In genomic region chr17:66624630-66625029, GRCh38 we compare ENCODE assay signal across 6 cellular contexts.
A peak's percentile ranks its signal among the peaks of the same experiment; 100 is the strongest.
DNase-seq lines count a peak whose midpoint lies in the region; ATAC-seq, FAIRE-seq and TF ChIP-seq lines count a peak whose summit lies in the region.
"Not testable (repeated sequence)": the region's sequence is repeated elsewhere in the genome, so short reads cannot be mapped to it uniquely, and the experiment has no call there.

No MANE protein-coding gene starts in this region.

- not testable (repeated sequence) for H3K27me3 Mint-ChIP-seq in CD4-positive, alpha-beta T cell; WTC11 (ENCODE audit: low read depth)

- H3K4me1 Mint-ChIP-seq in CD4-positive, alpha-beta T cell (ENCODE audit: low read depth) = peaks cover 62% of the 10 kb centered on the region
- peaks cover 17% of the 10 kb centered on the region for H3K4me1 Mint-ChIP-seq in WTC11

- CTCF ChIA-PET in A549 (lab: Yijun Ruan, JAX) (interaction anchor here (0.5 to 3.8 kb wide), 18 partner anchors 9 to 1050 kb away, joined by 3 to 18 read pairs (median 5); no protein-coding TSS in a partner anchor), HEK293 (lab: Yijun Ruan, JAX) (interaction anchor here (0.6 to 1.5 kb wide), 8 partner anchors 14 to 1010 kb away, joined by 3 to 6 read pairs (median 4); no protein-coding TSS in a partner anchor), PC-3 (lab: Charles Lee) (interaction anchor here (0.6 to 0.7 kb wide), 2 partner anchors 91 to 422 kb away, joined by 3 to 4 read pairs; no protein-coding TSS in a partner anchor), WTC11 (lab: Charles Lee) (interaction anchor here (1.0 kb wide), 1 partner anchor 370 kb away, joined by 4 read pairs; no protein-coding TSS in a partner anchor)
- CTCF ChIA-PET in CD4-positive, alpha-beta T cell (lab: Charles Lee) = interaction anchor here (1.0 kb wide), 1 partner anchor 349 kb away, joined by 3 read pairs; no protein-coding TSS in a partner anchor

- not testable (repeated sequence) for H3K79me2 ChIP-seq in PC-3 (ENCODE audit: low read length)

- intact Hi-C loops in CD4-positive, alpha-beta T cell (cut with DNase I, micrococcal nuclease) = loop anchor here in 1 of 2 experiments (1.0 kb wide), 1 partner anchor 369 kb away; no protein-coding TSS in a partner anchor
- intact Hi-C loops in PC-3 (cut with micrococcal nuclease) = loop anchor here (1.0 to 5.0 kb wide), 9 partner anchors 49 to 424 kb away; partner anchors contain the start of gene PRKCA

- H3K36me3 Mint-ChIP-seq in CD4-positive, alpha-beta T cell (ENCODE audit: low read depth); WTC11: not testable (repeated sequence)

- POLR2A ChIA-PET in A549 (lab: Yijun Ruan, JAX); CD4-positive, alpha-beta T cell (lab: Charles Lee); HEK293 (lab: Yijun Ruan, JAX); PC-3 (lab: Charles Lee; ENCODE audit: unreplicated experiment); WTC11 (lab: Charles Lee): not testable (repeated sequence)

- not testable (repeated sequence) for H4K20me1 ChIP-seq in PC-3 (ENCODE audit: low read length)

- BruUV-seq in PC-3 (replicated peaks; lab: Mats Ljungman, UMichigan) = not testable (repeated sequence)

- H3K27ac ChIP-seq in A549; CD4-positive, alpha-beta T cell (ENCODE audit: low read depth, low read length); HEK293 (ENCODE audit: extremely low read depth, low read depth, low read length); PC-3 (ENCODE audit: low read length): not testable (repeated sequence)
- H3K27ac ChIP-seq in VCaP = 0 out of 2 replicates have a peak overlapping the region, but pooled peaks have one; percentile 7

- not testable (repeated sequence) for H3K9me3 Mint-ChIP-seq in CD4-positive, alpha-beta T cell; WTC11

- peak overlapping the region; percentile 62 for H3K27ac Mint-ChIP-seq in CD4-positive, alpha-beta T cell
- H3K27ac Mint-ChIP-seq in WTC11 = not testable (repeated sequence)

- not testable (repeated sequence) for TF ChIP-seq CTCF in A549 (IDR thresholded peaks at IDR 0.05); CD4-positive, alpha-beta T cell (IDR thresholded peaks at IDR 0.05); HEK293 (tag by site-specific recombination; IDR thresholded peaks at IDR 0.05); PC-3 (conservative IDR thresholded peaks at IDR 0.05; ENCODE audit: low read depth, low read length); VCaP (conservative IDR thresholded peaks at IDR 0.05); WTC11 (IDR thresholded peaks at IDR 0.05)

- H3K4me3 Mint-ChIP-seq in CD4-positive, alpha-beta T cell; WTC11: not testable (repeated sequence)

- not testable (repeated sequence) for H2AFZ ChIP-seq in PC-3 (ENCODE audit: low read length)

- not testable (repeated sequence) for H3K36me3 ChIP-seq in HEK293 (ENCODE audit: control insufficient read depth in 2 of 2, insufficient read depth in 1 of 2, low read length in 2 of 2); PC-3 (ENCODE audit: low read depth, low read length)

- not testable (repeated sequence) for H3K9me3 ChIP-seq in A549; CD4-positive, alpha-beta T cell (ENCODE audit: control insufficient read depth, low read length); HEK293 (ENCODE audit: control insufficient read depth, insufficient read depth, low read depth, low read length); PC-3 (ENCODE audit: low read length)

- not testable (repeated sequence) for H3K9me2 ChIP-seq in PC-3 (replicated peaks; ENCODE audit: low read length)

- not testable (repeated sequence) for H3K4me1 ChIP-seq in A549; HEK293 (ENCODE audit: control insufficient read depth, insufficient read depth, low read length); PC-3 (ENCODE audit: insufficient read depth, low read length)

- H3F3A ChIP-seq in PC-3 (ENCODE audit: low read length, unreplicated experiment) = not testable (repeated sequence)

- WGBS in A549 (ENCODE audit: missing lambda C conversion rate) = 90% methylated on average over 2 of the region's 2 CpGs

- not testable (repeated sequence) for H3K9ac ChIP-seq in PC-3 (ENCODE audit: low read length)

- ATAC-seq in A549 (peak in 1 of 2 experiments; percentile 25; a peak in 3 of 6 replicates), PC-3 (peak; percentile 18; the same call in 1 of the 2 replicates)
- not testable (repeated sequence) for ATAC-seq in CD4-positive, alpha-beta T cell (ENCODE audit: poor library complexity); WTC11

- H3K4me3 ChIP-seq in A549; HEK293 (ENCODE audit: low read depth, low read length); PC-3 (ENCODE audit: low read length): not testable (repeated sequence)

- TF ChIP-seq RAD21 in A549 (conservative IDR thresholded peaks at IDR 0.05 in 1 of 2, IDR thresholded peaks at IDR 0.05 in 1 of 2) = not testable (repeated sequence)

- not testable (repeated sequence) for H3K27me3 ChIP-seq in CD4-positive, alpha-beta T cell (ENCODE audit: control insufficient read depth, insufficient read depth, low read length); PC-3 (ENCODE audit: low read length)

- not testable (repeated sequence) for TF ChIP-seq EP300 in A549 (IDR thresholded peaks at IDR 0.05)

- not testable (repeated sequence) for FAIRE-seq in A549 (lab: Jason Lieb, UNC)

- DNase-seq in A549 (ENCODE audit: low read depth in 1 of 2, low spot score in 1 of 2); CD4-positive, alpha-beta T cell; PC-3; WTC11 (ENCODE audit: low spot score): not testable (repeated sequence)

- not testable (repeated sequence) for H3K4me2 ChIP-seq in A549; PC-3 (ENCODE audit: low read length)

- not testable (repeated sequence) for TF ChIP-seq POLR2A in A549 (IDR thresholded peaks at IDR 0.05; ENCODE audit: low read length)

TF ChIP-seq in A549, 52 proteins besides CTCF, POLR2A, EP300 and RAD21:
- TF ChIP-seq ZC3H11A (IDR thresholded peaks at IDR 0.05) = peak; percentile 88

TF ChIP-seq in HEK293, 187 proteins besides CTCF, POLR2A, EP300 and RAD21 (continues in another document):
- TF ChIP-seq ZBTB11 (tag by site-specific recombination; conservative IDR thresholded peaks at IDR 0.05; ENCODE audit: low read depth) = 0 out of 2 replicates have a peak, but pooled peaks have one; percentile 10

TF ChIP-seq in WTC11, 78 proteins besides CTCF, POLR2A, EP300 and RAD21:
- peak; percentile 69 for TF ChIP-seq HMGA2 (CRISPR knock-in tag; IDR thresholded peaks at IDR 0.05)
